ENCODE assay signal across 1 cellular context in genomic region chr14:106790189-106791036, GRCh38.
TF ChIP-seq lines count a peak whose summit lies in the region.

No MANE protein-coding gene starts in this region.

TF ChIP-seq in H1, 55 proteins besides CTCF, POLR2A, EP300 and RAD21:
- no peak for TF ChIP-seq POLR2AphosphoS5 (IDR thresholded peaks at IDR 0.05; ENCODE audit: low read depth, low read length)
- TF ChIP-seq CREB1 (IDR thresholded peaks at IDR 0.05): no peak
- no peak for TF ChIP-seq POU5F1 (IDR thresholded peaks at IDR 0.05; ENCODE audit: low read depth, low read length)
- no peak for TF ChIP-seq ATF3 (IDR thresholded peaks at IDR 0.05; ENCODE audit: insufficient read depth, low read depth, low read length)
- no peak for TF ChIP-seq BCL11A (IDR thresholded peaks at IDR 0.05; ENCODE audit: low read depth in 2 of 2, low read length in 2 of 2)
- TF ChIP-seq SP1 (IDR thresholded peaks at IDR 0.05; ENCODE audit: low read depth, low read length): no peak
- no peak for TF ChIP-seq SAP30 (IDR thresholded peaks at IDR 0.05; ENCODE audit: insufficient read depth, insufficient replicate concordance, low read length)
- no peak for TF ChIP-seq EZH2 (IDR thresholded peaks at IDR 0.05; ENCODE audit: low read depth, low read length, severe bottlenecking)
- no peak for TF ChIP-seq CBX5 (IDR thresholded peaks at IDR 0.05; ENCODE audit: low read depth, low read length)
- TF ChIP-seq BACH1 (IDR thresholded peaks at IDR 0.05; ENCODE audit: low read length): no peak
TF ChIP-seq in H1: peak in this region for 0.
